In the genomic region with DNA sequence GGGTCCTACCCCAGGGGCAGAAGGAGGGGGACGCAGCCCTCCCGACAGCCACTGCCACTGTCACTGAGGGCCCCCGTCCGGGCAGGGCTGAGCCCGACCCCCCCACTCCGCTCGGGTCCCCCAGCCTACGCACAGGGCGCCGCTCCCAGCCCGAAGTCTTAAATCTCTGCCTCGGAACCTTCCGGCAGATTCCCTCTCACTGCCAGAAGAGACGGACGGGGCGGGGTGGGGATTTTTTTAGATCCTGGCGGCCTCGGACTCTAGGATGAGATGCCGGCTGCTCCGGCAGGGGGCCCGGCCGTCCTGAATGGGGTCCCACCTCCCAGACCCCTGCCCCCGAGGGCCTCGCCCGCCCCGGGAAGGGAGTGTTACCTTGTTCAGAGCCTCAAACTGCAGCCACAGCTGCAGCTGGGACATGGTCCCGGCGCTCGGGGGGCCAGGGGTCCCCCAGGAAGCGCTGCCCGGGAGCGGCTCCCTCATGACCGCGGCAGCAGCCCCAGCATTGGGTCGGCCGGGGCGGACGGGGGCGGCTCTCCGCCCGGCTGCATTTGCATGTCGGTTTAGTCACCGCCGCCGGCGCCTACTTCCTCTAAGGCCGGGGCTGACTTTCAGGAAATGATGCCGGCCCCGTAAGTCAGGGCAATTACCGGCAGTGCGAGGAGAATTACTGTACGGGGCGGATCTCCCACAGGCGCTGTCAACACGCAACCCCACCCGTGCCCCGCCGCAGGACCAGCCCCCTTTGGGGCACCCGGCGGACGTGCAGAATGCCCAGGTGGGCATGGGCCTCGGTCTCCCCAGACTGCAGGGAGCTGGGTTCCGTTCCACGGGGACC, we compare ENCODE assay signal across 8 cellular contexts. TPM values are rescaled to one million over a fixed set of nuclear protein-coding genes. Genes with fewer than 3 reads are reported as not detected.
DNase-seq lines count a peak whose midpoint lies in the region; ATAC-seq and TF ChIP-seq lines count a peak whose summit lies in the region.

No MANE protein-coding gene starts in this region.

- peak; percentile 35 for ATAC-seq in GM21619 (IDR thresholded peaks at IDR 0.05; ENCODE audit: unreplicated experiment)

- H3K36me3 Mint-ChIP-seq in endothelial cell (ENCODE audit: low read depth, unreplicated experiment) (no peaks in the 10 kb centered on the region), mesothelial cell of epicardium (peaks cover 1% of the 10 kb centered on the region)

- H3K27me3 Mint-ChIP-seq in endothelial cell (ENCODE audit: unreplicated experiment) (peaks cover 4% of the 10 kb centered on the region), mesothelial cell of epicardium (ENCODE audit: low read depth) (no peaks in the 10 kb centered on the region)

- DNase-seq in COLO668 (lab: John Stamatoyannopoulos, UW; ENCODE audit: unreplicated experiment) (peak; percentile 88), NCI-H1048 (lab: John Stamatoyannopoulos, UW) (peak; percentile 52), endothelial cell (ENCODE audit: low spot score) (peak; percentile 72), mesothelial cell of epicardium (ENCODE audit: low spot score in 2 of 2, unreplicated experiment in 2 of 2) (peak in 1 of 2 experiments; percentile 73), G401 (ENCODE audit: low spot score) (no peak)
- peak; percentile 64 to 77 (median 72) for DNase-seq in activated CD8-positive, alpha-beta memory T cell treated with anti-CD3 and anti-CD28 coated beads for 48 hours (ENCODE audit: low read depth in 2 of 3, low spot score in 2 of 3)
- peak; percentile 83 to 88 for DNase-seq in stimulated activated CD8-positive, alpha-beta memory T cell treated with anti-CD3 and anti-CD28 coated beads, Interleukin-15, amount 100 ng/mL, for 48 hours (ENCODE audit: low read depth in 2 of 2)

- no peak for TF ChIP-seq CTCF in endothelial cell (IDR thresholded peaks at IDR 0.05; ENCODE audit: unreplicated experiment)
- TF ChIP-seq CTCF in mesothelial cell of epicardium (IDR thresholded peaks at IDR 0.05; ENCODE audit: unreplicated experiment): no peak

- H3K9me3 Mint-ChIP-seq in endothelial cell (ENCODE audit: unreplicated experiment): no peaks in the 10 kb centered on the region
- H3K9me3 Mint-ChIP-seq in mesothelial cell of epicardium: no peaks in the 10 kb centered on the region

- in situ Hi-C loops in G401 (cut with HindIII; ENCODE audit: low sequenced_read_pairs): no loop called here

- peaks cover 6% of the 10 kb centered on the region for H3K4me1 Mint-ChIP-seq in endothelial cell (ENCODE audit: unreplicated experiment)
- H3K4me1 Mint-ChIP-seq in mesothelial cell of epicardium: peaks cover 3% of the 10 kb centered on the region

- H3K27ac Mint-ChIP-seq in endothelial cell (ENCODE audit: unreplicated experiment): peak overlapping the region; percentile 52
- no peak overlapping the region for H3K27ac Mint-ChIP-seq in mesothelial cell of epicardium

- H3K4me3 Mint-ChIP-seq in endothelial cell (ENCODE audit: unreplicated experiment) (no peak overlapping the region), mesothelial cell of epicardium (peak overlapping the region; percentile 49)

RNA-seq across cellular contexts. Expression of a gene that starts 28.1 kb away (rescaled TPM):
- total RNA-seq in endothelial cell (ENCODE audit: unreplicated experiment) (330 TPM), mesothelial cell of epicardium (190 to 208 TPM (median 201 TPM) in 3 replicates)
- total RNA-seq in G401 (2014; rRNA removed; shearing (Covaris generic)): 593 and 784 TPM in 2 replicates

RNA-seq across cellular contexts. Expression of a gene that starts 36.8 kb away (rescaled TPM):
- total RNA-seq in endothelial cell (ENCODE audit: unreplicated experiment): 166 TPM
- total RNA-seq in mesothelial cell of epicardium: 137 to 145 TPM (median 143 TPM) in 3 replicates
- total RNA-seq in G401 (2014; rRNA removed; shearing (Covaris generic)): 326 and 355 TPM in 2 replicates

RNA-seq across cellular contexts. Expression of a gene that starts 42.1 kb away (rescaled TPM):
- total RNA-seq in endothelial cell (ENCODE audit: unreplicated experiment): 46.4 TPM
- total RNA-seq in mesothelial cell of epicardium: 48.5 to 56.1 TPM (median 53.0 TPM) in 3 replicates
- total RNA-seq in G401 (2014; rRNA removed; shearing (Covaris generic)): 22.3 and 25.1 TPM in 2 replicates
